In genomic region chr1:199608414-199608813, GRCh38 we compare ENCODE assay signal across 33 cellular contexts.
DNase-seq lines count a peak whose midpoint lies in the region; ATAC-seq and TF ChIP-seq lines count a peak whose summit lies in the region.
"Had no signal": no experiment of that assay in that cellular context is flagged by ENCODE, and none has a peak within 500 bp of the region (broad histone marks: within the 10 kb centered on the region; RNA-seq: fewer than 3 reads in every experiment).

No MANE protein-coding gene starts in this region.

- WGBS in trophoblast cell (ENCODE audit: extremely low coverage, insufficient coverage, insufficient read length): no CpG with 5 or more reads among the region's 4 CpGs

- no peak overlapping the region for H4K91ac ChIP-seq in trophoblast cell (ENCODE audit: low read depth, low read length)

- BruUV-seq in PC-9 (replicated peaks; lab: Mats Ljungman, UMichigan): no TSS peak

- no peak overlapping the region for H3K18ac ChIP-seq in trophoblast cell (ENCODE audit: low read length)

- H2BK5ac ChIP-seq in trophoblast cell (ENCODE audit: low read depth, low read length, poor library complexity): no peak overlapping the region

- POLR2A ChIA-PET in PC-9 (lab: Charles Lee; ENCODE audit: unreplicated experiment): no interaction called here

- no peak overlapping the region for H3K4me3 ChIP-seq in PC-9
- no peak overlapping the region for H3K4me3 ChIP-seq in neural cell (ENCODE audit: low read length)
- H3K4me3 ChIP-seq in trophoblast cell (ENCODE audit: low read depth, low read length): no peak overlapping the region
- H3K4me3 ChIP-seq: A549; BLaER1; BLaER1 treated with 17β-estradiol and CSF1 and Interleukin-3, amounts not matched to agents 10 nM and 100 nM had no signal

- H2BK12ac ChIP-seq in trophoblast cell (ENCODE audit: low read length): no peak overlapping the region

- H3K27me3 ChIP-seq in PC-9 (ENCODE audit: insufficient read depth, low read depth) (no peaks in the 10 kb centered on the region), neural cell (ENCODE audit: insufficient read depth, low read depth, low read length) (no peaks in the 10 kb centered on the region), trophoblast cell (ENCODE audit: insufficient read depth, low read length) (no peaks in the 10 kb centered on the region)
- H3K27me3 ChIP-seq: BE2C; BLaER1; BLaER1 treated with 17β-estradiol and CSF1 and Interleukin-3, amounts not matched to agents 10 nM and 100 nM had no signal

- H2AK5ac ChIP-seq in trophoblast cell (ENCODE audit: low read length): no peak overlapping the region

- peaks cover 15% of the 10 kb centered on the region for H3K4me1 ChIP-seq in PC-9 (replicated peaks; ENCODE audit: insufficient read depth)
- H3K4me1 ChIP-seq in trophoblast cell (ENCODE audit: control insufficient read depth in 1 of 2, insufficient read depth in 2 of 2, low read length in 2 of 2): no peaks in the 10 kb centered on the region
- H3K4me1 ChIP-seq: A549, BE2C, BLaER1, Caco-2 had no signal

- H3F3A ChIP-seq in PC-9 (ENCODE audit: insufficient read depth, low read depth) (peaks cover 12% of the 10 kb centered on the region), neural cell (ENCODE audit: insufficient read depth, low read length, poor library complexity, severe bottlenecking) (peaks cover 3% of the 10 kb centered on the region)

- no peak for TF ChIP-seq RAD21 in neural cell (conservative IDR thresholded peaks at IDR 0.05)

- H4K8ac ChIP-seq in trophoblast cell (ENCODE audit: low read depth, low read length): no peak overlapping the region

- H4K20me1 ChIP-seq in PC-9 (ENCODE audit: insufficient read depth) (no peaks in the 10 kb centered on the region), neural cell (ENCODE audit: insufficient read depth) (no peaks in the 10 kb centered on the region)
- H4K20me1 ChIP-seq: BLaER1; BLaER1 treated with 17β-estradiol and CSF1 and Interleukin-3, amounts not matched to agents 10 nM and 100 nM had no signal

- H2BK120ac ChIP-seq in trophoblast cell (ENCODE audit: insufficient read depth, low read length, poor library complexity): no peak overlapping the region

- H2AFZ ChIP-seq in PC-9 (peak overlapping the region; percentile 48; the same call in 1 of the 2 replicates), neural cell (ENCODE audit: low read depth, low read length) (no peak overlapping the region), trophoblast cell (ENCODE audit: insufficient read depth, low read length, poor library complexity) (no peak overlapping the region)

- H4K12ac ChIP-seq in trophoblast cell (ENCODE audit: low read depth, low read length): no peak overlapping the region

- intact Hi-C loops in PC-9 (cut with micrococcal nuclease; ENCODE audit: unreplicated experiment) (no loop called here), Right ventricle myocardium inferior (cut with DNase I) (no loop called here)

- no peaks in the 10 kb centered on the region for H3K36me3 Mint-ChIP-seq in activated T-cell treated with anti-CD3 and anti-CD28 coated beads, Interleukin-2, amount 50 U/mL, for 4 hours (ENCODE audit: insufficient read depth)
- H3K36me3 Mint-ChIP-seq: CD14-positive monocyte; CD4-positive, alpha-beta memory T cell; CD4-positive, CD25-positive, alpha-beta regulatory T cell; CD8-positive, alpha-beta memory T cell; CD8-positive, alpha-beta T cell had no signal

- no peak overlapping the region for H3K4me2 ChIP-seq in PC-9
- H3K4me2 ChIP-seq in neural cell (ENCODE audit: low read length): no peak overlapping the region
- no peak overlapping the region for H3K4me2 ChIP-seq in trophoblast cell (ENCODE audit: low read length)
- H3K4me2 ChIP-seq: A549; BLaER1; BLaER1 treated with 17β-estradiol and CSF1 and Interleukin-3, amounts not matched to agents 10 nM and 100 nM had no signal

- H3K14ac ChIP-seq in trophoblast cell (ENCODE audit: low read length): no peak overlapping the region

- 0 out of 2 replicates have a peak, but pooled peaks cover 7% of the 10 kb centered on the region for H3K9me3 ChIP-seq in PC-9 (ENCODE audit: insufficient read depth, low read depth)
- no peaks in the 10 kb centered on the region for H3K9me3 ChIP-seq in neural cell (ENCODE audit: low read length)
- H3K9me3 ChIP-seq in trophoblast cell (ENCODE audit: insufficient read depth, low read depth, low read length): no peaks in the 10 kb centered on the region
- H3K9me3 ChIP-seq: A549, BE2C, BLaER1, Caco-2 had no signal

- H3K27me3 Mint-ChIP-seq in activated T-cell treated with anti-CD3 and anti-CD28 coated beads, Interleukin-2, amount 50 U/mL, for 4 hours (ENCODE audit: low read depth): no peaks in the 10 kb centered on the region
- H3K27me3 Mint-ChIP-seq: CD4-positive, alpha-beta T cell had no signal

- DNase-seq in PC-9 (no peak), trophoblast cell (no peak), Right ventricle myocardium inferior (ENCODE audit: missing footprints) (no peak)
- DNase-seq in activated CD8-positive, alpha-beta memory T cell treated with anti-CD3 and anti-CD28 coated beads, Interleukin-2, amount 50 U/mL, for 4 hours: no peak
- DNase-seq in activated T-cell treated with anti-CD3 and anti-CD28 coated beads, Interleukin-2, amount 50 U/mL, for 4 hours: no peak
- DNase-seq: 8988T; ACHN; AML-193; BE2C; C1 segment of cervical spinal cord; Caco-2; Calu3; CD4-positive, alpha-beta memory T cell; CD4-positive, alpha-beta T cell; CD4-positive, CD25-positive, alpha-beta regulatory T cell; CD8-positive, alpha-beta memory T cell; CD8-positive, alpha-beta T cell; COR-L47; DMS 273 treated with DMSO at 0.1 percent for 48 hours; DMS153; DMS53; DMS79; DMS79 treated with DMSO at 0.1 percent for 48 hours; DND-41; EL had no signal

- H3K4ac ChIP-seq in trophoblast cell (ENCODE audit: low read depth, low read length): no peak overlapping the region

- TF ChIP-seq EP300 in neural cell (conservative IDR thresholded peaks at IDR 0.05; ENCODE audit: poor library complexity, severe bottlenecking): peak; percentile 92

- H3K9me2 ChIP-seq in PC-9 (ENCODE audit: insufficient read depth) (no peaks in the 10 kb centered on the region), neural cell (ENCODE audit: insufficient read depth, low read length) (no peaks in the 10 kb centered on the region)

- no peak overlapping the region for H3K4me3 Mint-ChIP-seq in activated T-cell treated with anti-CD3 and anti-CD28 coated beads, Interleukin-2, amount 50 U/mL, for 4 hours
- H3K4me3 Mint-ChIP-seq: B cell; CD14-positive monocyte; CD4-positive, alpha-beta memory T cell; CD4-positive, alpha-beta T cell; CD4-positive, CD25-positive, alpha-beta regulatory T cell; CD8-positive, alpha-beta memory T cell; CD8-positive, alpha-beta T cell had no signal

- H3K23ac ChIP-seq in trophoblast cell (ENCODE audit: low read length): no peak overlapping the region

- H3K9me3 Mint-ChIP-seq in activated T-cell treated with anti-CD3 and anti-CD28 coated beads, Interleukin-2, amount 50 U/mL, for 4 hours: no peaks in the 10 kb centered on the region
- H3K9me3 Mint-ChIP-seq: CD8-positive, alpha-beta T cell had no signal

- CTCF ChIA-PET in PC-9 (lab: Charles Lee): no interaction called here

- H3K36me3 ChIP-seq in PC-9 (ENCODE audit: low read depth): no peaks in the 10 kb centered on the region
- no peaks in the 10 kb centered on the region for H3K36me3 ChIP-seq in neural cell (ENCODE audit: insufficient read depth, low read length)
- no peaks in the 10 kb centered on the region for H3K36me3 ChIP-seq in trophoblast cell (ENCODE audit: control insufficient read depth in 1 of 2, insufficient read depth in 2 of 2, low read length in 2 of 2)
- H3K36me3 ChIP-seq: BE2C; BLaER1; BLaER1 treated with 17β-estradiol and CSF1 and Interleukin-3, amounts not matched to agents 10 nM and 100 nM had no signal

- H3K79me1 ChIP-seq in trophoblast cell (ENCODE audit: low read length): no peaks in the 10 kb centered on the region

- H3K27ac ChIP-seq in PC-9: no peak overlapping the region
- peak overlapping the region; percentile 17 for H3K27ac ChIP-seq in neural cell (ENCODE audit: low read length)
- H3K27ac ChIP-seq in trophoblast cell (ENCODE audit: low read depth, low read length): no peak overlapping the region
- H3K27ac ChIP-seq: 22Rv1; A549; BLaER1; BLaER1 treated with 17β-estradiol and CSF1 and Interleukin-3, amounts not matched to agents 10 nM and 100 nM; C4-2B had no signal

- H3K9ac ChIP-seq in neural cell (ENCODE audit: low read length) (no peak overlapping the region), trophoblast cell (ENCODE audit: low read length) (peak overlapping the region; percentile 56)
- H3K9ac ChIP-seq: BLaER1; BLaER1 treated with 17β-estradiol and CSF1 and Interleukin-3, amounts not matched to agents 10 nM and 100 nM had no signal

- H3K4me1 Mint-ChIP-seq in activated T-cell treated with anti-CD3 and anti-CD28 coated beads, Interleukin-2, amount 50 U/mL, for 4 hours (ENCODE audit: low read depth): no peaks in the 10 kb centered on the region
- H3K4me1 Mint-ChIP-seq: CD4-positive, CD25-positive, alpha-beta regulatory T cell; CD8-positive, alpha-beta memory T cell had no signal

- TF ChIP-seq CTCF in PC-9 (conservative IDR thresholded peaks at IDR 0.05) (no peak), neural cell (IDR thresholded peaks at IDR 0.05; ENCODE audit: poor library complexity, severe bottlenecking) (no peak)

- H3K79me2 ChIP-seq in PC-9 (ENCODE audit: low read depth) (no peaks in the 10 kb centered on the region), neural cell (replicated peaks; ENCODE audit: insufficient read depth, low read length) (no peaks in the 10 kb centered on the region), trophoblast cell (ENCODE audit: control insufficient read depth, insufficient read depth, low read length, poor library complexity) (no peaks in the 10 kb centered on the region)

- ATAC-seq in activated T-cell treated with anti-CD3 and anti-CD28 coated beads, Interleukin-2, amount 50 U/mL, for 4 hours: no peak
- ATAC-seq in Right ventricle myocardium inferior: no peak
- ATAC-seq: A549; CD8-positive, alpha-beta T cell had no signal

TF ChIP-seq in neural cell, 6 proteins besides CTCF, POLR2A, EP300 and RAD21:
- TF ChIP-seq POLR2AphosphoS5 (IDR thresholded peaks at IDR 0.05) (peak; percentile 36), SMC3 (conservative IDR thresholded peaks at IDR 0.05; ENCODE audit: poor library complexity) (no peak)
TF ChIP-seq in neural cell: peak in this region for 1.
